6 cellular contexts compared by ENCODE assay signal in the genomic region with DNA sequence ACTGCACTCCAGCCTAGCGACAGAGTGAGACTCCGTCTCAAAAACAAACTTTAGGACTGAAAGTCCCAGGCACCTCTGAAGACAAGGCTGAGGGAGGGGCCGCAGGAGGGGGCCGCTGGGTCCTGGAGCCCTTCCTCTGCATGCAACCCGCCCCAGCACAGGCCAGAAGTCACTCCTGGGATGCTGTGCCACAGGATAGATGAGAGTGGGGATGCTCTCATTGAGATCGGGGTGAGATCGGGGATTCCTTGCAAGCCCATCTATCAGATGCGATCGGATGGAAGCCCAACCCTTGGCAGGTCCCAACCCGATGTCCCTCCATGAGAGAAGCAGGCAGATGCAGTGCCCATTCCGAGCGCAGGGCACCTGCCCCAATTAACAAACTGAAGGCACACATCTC.
"Had no signal": no experiment of that assay in that cellular context is flagged by ENCODE, and none has a peak within 500 bp of the region (broad histone marks: within the 10 kb centered on the region; RNA-seq: fewer than 3 reads in every experiment).

No MANE protein-coding gene starts in this region.

- H3K27me3 Mint-ChIP-seq: IgD-negative memory B cell had no signal

- H3K4me2 ChIP-seq: GM23338 had no signal

- ATAC-seq: GM23338, HCT116, HepG2 had no signal

- H3K4me1 ChIP-seq: HAP-1 had no signal

- H2AFZ ChIP-seq: GM23338 had no signal

- H3K4me3 ChIP-seq: GM23338, HAP-1 had no signal

- H3K27ac Mint-ChIP-seq: GM23338, HFFc6, IgD-negative memory B cell had no signal

- DNase-seq: HFFc6 had no signal

- H3K4me3 Mint-ChIP-seq: GM23338, HFFc6, IgD-negative memory B cell had no signal

- H3K4me1 Mint-ChIP-seq: GM23338 had no signal

- H3K9me3 ChIP-seq: HAP-1 had no signal

- H3K9me3 Mint-ChIP-seq: GM23338, HFFc6, IgD-negative memory B cell had no signal
